ENCODE assay signal across 8 cellular contexts in genomic region chr17:30147860-30148259, GRCh38. TPM values are rescaled to one million over a fixed set of nuclear protein-coding genes. Genes with fewer than 3 reads are reported as not detected.
DNase-seq lines count a peak whose midpoint lies in the region; ATAC-seq and TF ChIP-seq lines count a peak whose summit lies in the region.
"Not testable (repeated sequence)": the region's sequence is repeated elsewhere in the genome, so short reads cannot be mapped to it uniquely, and the experiment has no call there.

No MANE protein-coding gene starts in this region.

- not testable (repeated sequence) for H3K4me3 ChIP-seq in choroid plexus epithelial cell (ENCODE audit: low read depth, low read length)

- POLR2A ChIA-PET in CD4-positive, alpha-beta T cell (lab: Charles Lee); RWPE1 (lab: Yijun Ruan, JAX; ENCODE audit: low non-redundant PET): not testable (repeated sequence)

- H3K4me3 Mint-ChIP-seq in CD4-positive, alpha-beta T cell; mesothelial cell of epicardium; stimulated activated naive CD8-positive, alpha-beta T cell treated with anti-CD3 and anti-CD28 coated beads, Interleukin-15, amount 100 ng/mL, for 72 hours: not testable (repeated sequence)

- DNase-seq in CD4-positive, alpha-beta T cell; RWPE1 (ENCODE audit: low spot score); mesothelial cell of epicardium (ENCODE audit: low spot score in 2 of 2, unreplicated experiment in 2 of 2): not testable (repeated sequence)
- DNase-seq in LHCN-M2 (ENCODE audit: low read depth) (peak; percentile 11), amniotic epithelial cell (ENCODE audit: low read depth) (peak; percentile 31), choroid plexus epithelial cell (ENCODE audit: low read depth) (peak; percentile 16)
- DNase-seq in activated CD4-positive, alpha-beta T cell treated with anti-CD3 and anti-CD28 coated beads for 48 hours: peak; percentile 27
- DNase-seq in stimulated activated naive CD8-positive, alpha-beta T cell treated with anti-CD3 and anti-CD28 coated beads, Interleukin-15, amount 100 ng/mL, for 72 hours: peak in 1 of 2 donors; percentile 20

- intact Hi-C loops in CD4-positive, alpha-beta T cell (cut with DNase I, micrococcal nuclease): not testable (repeated sequence)

- not testable (repeated sequence) for ATAC-seq in CD4-positive, alpha-beta T cell (ENCODE audit: poor library complexity)
- peak; percentile 60 for ATAC-seq in stimulated activated naive CD8-positive, alpha-beta T cell treated with anti-CD3 and anti-CD28 coated beads, Interleukin-15, amount 100 ng/mL, for 72 hours

- peaks cover 33% of the 10 kb centered on the region for H3K4me1 Mint-ChIP-seq in CD4-positive, alpha-beta T cell (ENCODE audit: low read depth)
- H3K4me1 Mint-ChIP-seq in mesothelial cell of epicardium: not testable (repeated sequence)
- peaks cover 20% of the 10 kb centered on the region for H3K4me1 Mint-ChIP-seq in stimulated activated naive CD8-positive, alpha-beta T cell treated with anti-CD3 and anti-CD28 coated beads, Interleukin-15, amount 100 ng/mL, for 72 hours

- not testable (repeated sequence) for H3K27me3 ChIP-seq in CD4-positive, alpha-beta T cell (ENCODE audit: control insufficient read depth, insufficient read depth, low read length)

- CTCF ChIA-PET in CD4-positive, alpha-beta T cell (lab: Charles Lee): interaction anchor here (1.1 kb wide), 1 partner anchor 23 kb away, joined by 3 read pairs; no protein-coding TSS in a partner anchor
- CTCF ChIA-PET in RWPE1 (lab: Yijun Ruan, JAX): not testable (repeated sequence)

- not testable (repeated sequence) for TF ChIP-seq CTCF in CD4-positive, alpha-beta T cell (IDR thresholded peaks at IDR 0.05); RWPE1 (conservative IDR thresholded peaks at IDR 0.05; ENCODE audit: low read depth); choroid plexus epithelial cell (conservative IDR thresholded peaks at IDR 0.05; ENCODE audit: low read depth, low read length); mesothelial cell of epicardium (IDR thresholded peaks at IDR 0.05; ENCODE audit: unreplicated experiment)

- peak overlapping the region; percentile 14 for H3K27ac Mint-ChIP-seq in CD4-positive, alpha-beta T cell
- peak overlapping the region; percentile 14 for H3K27ac Mint-ChIP-seq in mesothelial cell of epicardium
- peak overlapping the region in 1 of 2 donors; percentile 42 for H3K27ac Mint-ChIP-seq in stimulated activated naive CD8-positive, alpha-beta T cell treated with anti-CD3 and anti-CD28 coated beads, Interleukin-15, amount 100 ng/mL, for 72 hours

- not testable (repeated sequence) for H3K9me3 Mint-ChIP-seq in CD4-positive, alpha-beta T cell; mesothelial cell of epicardium; stimulated activated naive CD8-positive, alpha-beta T cell treated with anti-CD3 and anti-CD28 coated beads, Interleukin-15, amount 100 ng/mL, for 72 hours

- H3K36me3 Mint-ChIP-seq in CD4-positive, alpha-beta T cell (ENCODE audit: low read depth): peaks cover 17% of the 10 kb centered on the region
- peaks cover 10% of the 10 kb centered on the region for H3K36me3 Mint-ChIP-seq in mesothelial cell of epicardium

- H3K27ac ChIP-seq in CD4-positive, alpha-beta T cell (ENCODE audit: low read depth, low read length): not testable (repeated sequence)
- peak overlapping the region; percentile 48 for H3K27ac ChIP-seq in RWPE1

- not testable (repeated sequence) for H3K9me3 ChIP-seq in CD4-positive, alpha-beta T cell (ENCODE audit: control insufficient read depth, low read length)

- not testable (repeated sequence) for H3K27me3 Mint-ChIP-seq in CD4-positive, alpha-beta T cell; mesothelial cell of epicardium (ENCODE audit: low read depth); stimulated activated naive CD8-positive, alpha-beta T cell treated with anti-CD3 and anti-CD28 coated beads, Interleukin-15, amount 100 ng/mL, for 72 hours

RNA-seq across cellular contexts. Expression of gene NSRP1, which starts 31.2 kb away (rescaled TPM):
- 10 to 100 TPM; 23.8 to 25.2 TPM for total RNA-seq in CD4-positive, alpha-beta T cell
- total RNA-seq in LHCN-M2 (2014; rRNA removed): 10.9 and 16.1 TPM in 2 replicates
- polyA plus RNA-seq in LHCN-M2 (2012): 15.7 TPM
- 27.9 to 32.7 TPM (median 30.2 TPM) in 3 replicates for total RNA-seq in mesothelial cell of epicardium
